Comparison of ENCODE assay signal across 8 cellular contexts in genomic region chr17:36534881-36535668, GRCh38. TPM values are rescaled to one million over a fixed set of nuclear protein-coding genes. Genes with fewer than 3 reads are reported as not detected.
DNase-seq lines count a peak whose midpoint lies in the region; ATAC-seq and TF ChIP-seq lines count a peak whose summit lies in the region.

A gene with protein sequence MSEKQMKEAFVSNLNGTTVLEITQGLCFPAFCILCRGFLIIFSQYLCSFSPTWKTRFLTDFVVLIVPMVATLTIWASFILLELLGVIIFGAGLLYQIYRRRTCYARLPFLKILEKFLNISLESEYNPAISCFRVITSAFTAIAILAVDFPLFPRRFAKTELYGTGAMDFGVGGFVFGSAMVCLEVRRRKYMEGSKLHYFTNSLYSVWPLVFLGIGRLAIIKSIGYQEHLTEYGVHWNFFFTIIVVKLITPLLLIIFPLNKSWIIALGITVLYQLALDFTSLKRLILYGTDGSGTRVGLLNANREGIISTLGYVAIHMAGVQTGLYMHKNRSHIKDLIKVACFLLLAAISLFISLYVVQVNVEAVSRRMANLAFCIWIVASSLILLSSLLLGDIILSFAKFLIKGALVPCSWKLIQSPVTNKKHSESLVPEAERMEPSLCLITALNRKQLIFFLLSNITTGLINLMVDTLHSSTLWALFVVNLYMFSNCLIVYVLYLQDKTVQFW (plus strand): TSS chr17:36534987. CDS start chr17:36537102, 2,115 bp downstream.

- H3K36me3 Mint-ChIP-seq in activated naive CD4-positive, alpha-beta T cell treated with anti-CD3 and anti-CD28 coated beads, Interleukin-2, amount 50 U/mL, for 24 hours, result peaks cover 12% of the 10 kb centered on the region
- peaks cover 9% of the 10 kb centered on the region for H3K36me3 Mint-ChIP-seq in osteocyte (ENCODE audit: unreplicated experiment)

- H3K4me3 Mint-ChIP-seq in activated naive CD4-positive, alpha-beta T cell treated with anti-CD3 and anti-CD28 coated beads, Interleukin-2, amount 50 U/mL, for 24 hours, result peak within 1 kb of the TSS; percentile 97
- peak within 1 kb of the TSS; percentile 94 for H3K4me3 Mint-ChIP-seq in osteocyte (ENCODE audit: unreplicated experiment)

- no peaks in the 10 kb centered on the region for H3K9me3 Mint-ChIP-seq in activated naive CD4-positive, alpha-beta T cell treated with anti-CD3 and anti-CD28 coated beads, Interleukin-2, amount 50 U/mL, for 24 hours
- H3K9me3 Mint-ChIP-seq in osteocyte (ENCODE audit: unreplicated experiment), result no peaks in the 10 kb centered on the region

- H3K36me3 ChIP-seq in GM06990 (ENCODE audit: control insufficient read depth, insufficient read depth, low read length) (peaks cover 13% of the 10 kb centered on the region), thoracic aorta (peaks cover 7% of the 10 kb centered on the region)

- H3K9me3 ChIP-seq in thoracic aorta, result no peaks in the 10 kb centered on the region

- H3K27ac ChIP-seq in thoracic aorta, result peak within 1 kb of the TSS; percentile 94 to 95

- H3K4me3 ChIP-seq in GM06990 (replicated peaks; ENCODE audit: low read depth, low read length) (peak within 1 kb of the TSS; percentile 97), thoracic aorta (peak within 1 kb of the TSS; percentile 80)

- H3K4me1 ChIP-seq in thoracic aorta (ENCODE audit: control insufficient read depth in 1 of 2, low read depth in 2 of 2), result peaks cover 3 to 13% of the 10 kb centered on the region in 2 donors

- DNase-seq in GM06990 (ENCODE audit: extremely low read depth, insufficient read length) (peak; percentile 96), NCI-H1092 treated with DMSO at 0.1 percent for 48 hours (lab: John Stamatoyannopoulos, UW) (peak; percentile 90), SKM-1 (lab: John Stamatoyannopoulos, UW; ENCODE audit: unreplicated experiment) (peak; percentile 93), glomerular visceral epithelial cell (ENCODE audit: extremely low spot score) (peak; percentile 92), osteocyte (ENCODE audit: extremely low spot score, unreplicated experiment) (peak; percentile 95), thoracic aorta (ENCODE audit: low spot score) (peak; percentile 51)

- TF ChIP-seq CTCF in GM06990 (IDR thresholded peaks at IDR 0.05; ENCODE audit: insufficient read depth, low read length, poor library complexity, severe bottlenecking) (no peak), osteocyte (IDR thresholded peaks at IDR 0.05) (no peak), thoracic aorta (IDR thresholded peaks at IDR 0.05) (no peak)

- peak within 1 kb of the TSS; percentile 99 for H3K27ac Mint-ChIP-seq in activated naive CD4-positive, alpha-beta T cell treated with anti-CD3 and anti-CD28 coated beads, Interleukin-2, amount 50 U/mL, for 24 hours
- H3K27ac Mint-ChIP-seq in osteocyte (ENCODE audit: unreplicated experiment), result peak within 1 kb of the TSS; percentile 98

- peaks cover 29% of the 10 kb centered on the region for H3K4me1 Mint-ChIP-seq in activated naive CD4-positive, alpha-beta T cell treated with anti-CD3 and anti-CD28 coated beads, Interleukin-2, amount 50 U/mL, for 24 hours
- H3K4me1 Mint-ChIP-seq in osteocyte (ENCODE audit: unreplicated experiment), result peaks cover 13% of the 10 kb centered on the region

- H3K27me3 Mint-ChIP-seq in activated naive CD4-positive, alpha-beta T cell treated with anti-CD3 and anti-CD28 coated beads, Interleukin-2, amount 50 U/mL, for 24 hours, result no peaks in the 10 kb centered on the region
- no peaks in the 10 kb centered on the region for H3K27me3 Mint-ChIP-seq in osteocyte (ENCODE audit: unreplicated experiment)

- ATAC-seq in HG02571 (IDR thresholded peaks at IDR 0.05; ENCODE audit: unreplicated experiment), result peak; percentile 71
- ATAC-seq in thoracic aorta (ENCODE audit: insufficient number of reproducible peaks, low FRiP score, low read depth), result peak; percentile 72

- H3K27me3 ChIP-seq in GM06990 (replicated peaks; ENCODE audit: control insufficient read depth, insufficient read depth, low read length) (no peaks in the 10 kb centered on the region), thoracic aorta (replicated peaks; ENCODE audit: insufficient read depth) (no peaks in the 10 kb centered on the region)

RNA-seq across cellular contexts. Expression of the gene that starts here (rescaled TPM):
- total RNA-seq in osteocyte, result 9.7 and 10.0 TPM in 2 replicates
- 10 to 100 TPM in 1 of 2 donors, 1 to 10 TPM in 1; 1.8 to 10.7 TPM for total RNA-seq in thoracic aorta

Comparison
In these comparisons a context has a peak if more than half of its experiments do, and no peak if none do; other contexts are left out.
1. Peak in every context shown above with its lines: DNase-seq, ATAC-seq, H3K4me3 ChIP-seq and H3K27ac ChIP-seq.